Comparison of ENCODE assay signal across 8 cellular contexts in the genomic region with DNA sequence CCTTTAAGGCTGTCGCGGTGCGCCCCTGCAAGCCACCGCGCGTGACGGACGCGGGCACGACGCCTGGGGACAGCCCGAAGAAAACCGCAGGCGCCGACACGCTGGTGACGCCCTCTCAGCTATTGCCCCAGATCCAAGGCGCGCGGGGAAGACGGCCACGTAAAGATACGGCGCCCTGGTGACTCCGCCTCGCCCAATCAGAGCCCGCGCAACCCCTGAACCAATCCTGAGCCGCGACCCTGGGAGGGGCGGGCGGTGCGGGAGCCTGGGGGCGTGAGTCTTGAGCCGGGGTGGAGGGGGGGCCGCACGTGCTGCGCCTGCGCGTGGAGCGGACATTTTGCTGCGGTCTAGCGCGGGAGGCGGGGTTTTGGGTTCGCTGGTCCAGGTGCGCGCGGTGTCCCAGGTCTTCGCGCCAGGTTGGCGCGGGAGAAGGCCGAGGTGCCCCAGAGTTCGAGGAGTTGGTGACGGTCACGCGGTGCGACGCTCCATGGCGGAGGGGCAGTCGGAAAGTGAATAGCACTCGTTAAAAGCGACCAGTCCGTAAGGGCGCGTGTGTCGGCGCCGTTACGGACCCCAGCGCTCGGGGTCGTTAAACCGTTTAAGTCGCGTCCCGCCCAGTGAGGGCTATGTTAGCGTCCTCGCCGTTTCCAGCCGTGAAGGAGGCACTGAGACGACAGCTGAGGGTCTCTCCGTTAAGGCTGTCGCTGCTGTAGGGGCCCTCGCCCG. TPM values are rescaled to one million over a fixed set of nuclear protein-coding genes. Genes with fewer than 3 reads are reported as not detected.
A peak's percentile ranks its signal among the peaks of the same experiment; 100 is the strongest.
DNase-seq lines count a peak whose midpoint lies in the region; ATAC-seq and TF ChIP-seq lines count a peak whose summit lies in the region.

No MANE protein-coding gene starts in this region.

- intact Hi-C loops in CD4-positive, alpha-beta memory T cell (cut with micrococcal nuclease), result loop anchor here (1.0 to 5.0 kb wide), 7 partner anchors 32 to 1038 kb away; a partner anchor contains a TSS
- intact Hi-C loops in activated CD8-positive, alpha-beta T cell treated with anti-CD3 and anti-CD28 coated beads for 36 hours (cut with micrococcal nuclease), result loop anchor here (5.0 kb wide), 1 partner anchor 47 kb away; no protein-coding TSS in a partner anchor
- intact Hi-C loops in lower lobe of right lung (cut with DNase I), result no loop called here

- peaks cover 0 to 2% of the 10 kb centered on the region in 2 donors for H3K27me3 Mint-ChIP-seq in CD4-positive, alpha-beta memory T cell
- H3K27me3 Mint-ChIP-seq in activated CD8-positive, alpha-beta T cell treated with anti-CD3 and anti-CD28 coated beads for 36 hours, result no peaks in the 10 kb centered on the region

- H3K4me1 Mint-ChIP-seq in CD4-positive, alpha-beta memory T cell, result peaks cover 14 to 25% (median 21%) of the 10 kb centered on the region in 4 donors
- H3K4me1 Mint-ChIP-seq in activated CD8-positive, alpha-beta T cell treated with anti-CD3 and anti-CD28 coated beads for 36 hours (ENCODE audit: low read depth), result peaks cover 17% of the 10 kb centered on the region

- H3K9me3 ChIP-seq in CD4-positive, alpha-beta memory T cell (ENCODE audit: control insufficient read depth in 1 of 2, low read length in 2 of 2), result no peaks in the 10 kb centered on the region
- no peaks in the 10 kb centered on the region for H3K9me3 ChIP-seq in lower lobe of right lung

- peaks cover 14% of the 10 kb centered on the region for H3K4me1 ChIP-seq in CD4-positive, alpha-beta memory T cell (ENCODE audit: insufficient read depth, low read length)
- peaks cover 4% of the 10 kb centered on the region for H3K4me1 ChIP-seq in lower lobe of right lung

- no peaks in the 10 kb centered on the region for H3K27me3 ChIP-seq in CD4-positive, alpha-beta memory T cell (ENCODE audit: insufficient read depth, low read length)
- no peaks in the 10 kb centered on the region for H3K27me3 ChIP-seq in lower lobe of right lung (ENCODE audit: low read depth)

- peak; percentile 98 to 99 (median 99) for DNase-seq in CD4-positive, alpha-beta memory T cell
- DNase-seq in HK-2 (ENCODE audit: unreplicated experiment) (peak; percentile 99), NCI-H82 treated with DMSO at 0.1 percent for 48 hours (lab: John Stamatoyannopoulos, UW; ENCODE audit: unreplicated experiment) (peak; percentile 95), ecto neural progenitor cell (ENCODE audit: low spot score) (peak; percentile 99), lower lobe of right lung (peak; percentile 99)
- DNase-seq in activated CD8-positive, alpha-beta T cell treated with anti-CD3 and anti-CD28 coated beads for 36 hours, result peak; percentile 99
- DNase-seq in stimulated activated CD4-positive, alpha-beta T cell treated with anti-CD3 and anti-CD28 coated beads, TNF-alpha, amount 100 ng/mL, for 1 hour (ENCODE audit: low read depth in 3 of 3, low spot score in 1 of 3), result peak; percentile 92 to 98 (median 95)

- peak overlapping the region; percentile 87 for H3K27ac ChIP-seq in CD4-positive, alpha-beta memory T cell (ENCODE audit: low read depth, low read length)
- H3K27ac ChIP-seq in lower lobe of right lung, result peak overlapping the region; percentile 88

- POLR2A ChIA-PET in CD4-positive, alpha-beta memory T cell (lab: Charles Lee; ENCODE audit: partially characterized antibody), result interaction anchor here (0.5 to 3.6 kb wide), 14 partner anchors 10 to 274 kb away, joined by 3 to 54 read pairs (median 3); a partner anchor contains a TSS
- POLR2A ChIA-PET in activated CD8-positive, alpha-beta T cell treated with anti-CD3 and anti-CD28 coated beads for 36 hours (lab: Charles Lee), result interaction anchor here (0.6 to 5.4 kb wide), 9 partner anchors 8 to 61 kb away, joined by 3 to 57 read pairs (median 3); a partner anchor contains a TSS

- H3K4me3 Mint-ChIP-seq in CD4-positive, alpha-beta memory T cell, result peak overlapping the region; percentile 88 to 91 (median 90)
- peak overlapping the region; percentile 85 for H3K4me3 Mint-ChIP-seq in activated CD8-positive, alpha-beta T cell treated with anti-CD3 and anti-CD28 coated beads for 36 hours

- CTCF ChIA-PET in CD4-positive, alpha-beta memory T cell (lab: Charles Lee; ENCODE audit: partially characterized antibody), result interaction anchor here (0.8 to 2.1 kb wide), 7 partner anchors 16 to 199 kb away, joined by 3 to 8 read pairs (median 4); no protein-coding TSS in a partner anchor
- CTCF ChIA-PET in activated CD8-positive, alpha-beta T cell treated with anti-CD3 and anti-CD28 coated beads for 36 hours (lab: Charles Lee), result interaction anchor here (0.9 to 2.1 kb wide), 10 partner anchors 10 to 201 kb away, joined by 3 to 9 read pairs (median 4); a partner anchor contains a TSS

- H3K27ac Mint-ChIP-seq in CD4-positive, alpha-beta memory T cell, result peak overlapping the region; percentile 94 to 99 (median 99)
- H3K27ac Mint-ChIP-seq in activated CD8-positive, alpha-beta T cell treated with anti-CD3 and anti-CD28 coated beads for 36 hours, result peak overlapping the region; percentile 97

- H3K36me3 Mint-ChIP-seq in CD4-positive, alpha-beta memory T cell, result peaks cover 0 to 2% of the 10 kb centered on the region in 2 donors
- no peaks in the 10 kb centered on the region for H3K36me3 Mint-ChIP-seq in activated CD8-positive, alpha-beta T cell treated with anti-CD3 and anti-CD28 coated beads for 36 hours (ENCODE audit: low read depth)

- peak overlapping the region; percentile 88 to 90 for H3K4me3 ChIP-seq in CD4-positive, alpha-beta memory T cell (ENCODE audit: low read length in 2 of 2)
- peak overlapping the region; percentile 65 for H3K4me3 ChIP-seq in lower lobe of right lung

- peak; percentile 99 for ATAC-seq in GM19455 (IDR thresholded peaks at IDR 0.05; ENCODE audit: unreplicated experiment)
- peak; percentile 99 for ATAC-seq in activated CD8-positive, alpha-beta T cell treated with anti-CD3 and anti-CD28 coated beads for 36 hours
- ATAC-seq in lower lobe of right lung, result peak; percentile 100

- no peaks in the 10 kb centered on the region for H3K36me3 ChIP-seq in CD4-positive, alpha-beta memory T cell (ENCODE audit: insufficient read depth, low read length)
- H3K36me3 ChIP-seq in lower lobe of right lung, result no peaks in the 10 kb centered on the region

- no peak for TF ChIP-seq CTCF in activated CD8-positive, alpha-beta T cell treated with anti-CD3 and anti-CD28 coated beads for 36 hours (IDR thresholded peaks at IDR 0.05)
- TF ChIP-seq CTCF in lower lobe of right lung (IDR thresholded peaks at IDR 0.05), result no peak

- H3K9me3 Mint-ChIP-seq in CD4-positive, alpha-beta memory T cell, result no peaks in the 10 kb centered on the region
- H3K9me3 Mint-ChIP-seq in activated CD8-positive, alpha-beta T cell treated with anti-CD3 and anti-CD28 coated beads for 36 hours, result no peaks in the 10 kb centered on the region

RNA-seq across cellular contexts. Expression of a gene that starts 15.9 kb away (rescaled TPM):
- not detected for total RNA-seq in CD4-positive, alpha-beta memory T cell
- under 1 TPM in 1 of 2 donors, not detected in 1; 0.05 TPM for polyA plus RNA-seq in CD4-positive, alpha-beta memory T cell
- total RNA-seq in activated CD8-positive, alpha-beta T cell treated with anti-CD3 and anti-CD28 coated beads for 36 hours, result under 1 TPM in 1 of 2 experiments, not detected in 1; 0.09 TPM
- 4.4 TPM for total RNA-seq in lower lobe of right lung

RNA-seq across cellular contexts. Expression of a gene that starts 50.1 kb away (rescaled TPM):
- total RNA-seq in CD4-positive, alpha-beta memory T cell, result 100 to 1,000 TPM; 380 to 390 TPM
- polyA plus RNA-seq in CD4-positive, alpha-beta memory T cell, result 100 to 1,000 TPM; 150 to 593 TPM
- total RNA-seq in activated CD8-positive, alpha-beta T cell treated with anti-CD3 and anti-CD28 coated beads for 36 hours, result 1,000 to 10,000 TPM; 1,312 to 1,361 TPM
- 295 TPM for total RNA-seq in lower lobe of right lung

Comparison
In these comparisons a context has a peak if more than half of its experiments do, and no peak if none do; other contexts are left out.
1. Peak in every context shown above with its lines: DNase-seq, ATAC-seq, H3K4me3 ChIP-seq and H3K27ac ChIP-seq.